In the genomic region with DNA sequence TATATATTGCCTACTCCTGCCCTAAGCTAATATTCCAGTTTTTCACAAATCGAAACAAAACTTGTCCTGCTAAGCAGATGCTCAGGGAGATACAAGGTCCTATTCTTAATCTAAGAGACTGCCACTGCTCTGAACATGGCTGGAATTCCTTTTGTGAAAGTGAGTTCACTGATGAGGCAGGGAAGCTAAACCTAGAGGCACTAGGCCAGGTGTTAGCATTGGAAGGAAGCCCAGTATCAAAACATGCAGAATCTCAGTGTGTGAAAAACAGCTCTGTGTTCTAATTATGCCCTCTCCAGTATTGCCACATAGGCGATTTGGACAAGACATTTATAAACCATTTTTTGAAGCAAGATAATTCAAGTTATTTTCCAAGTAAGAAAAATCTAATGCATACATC, we compare ENCODE assay signal across 23 cellular contexts. TPM values are rescaled to one million over a fixed set of nuclear protein-coding genes. Genes with fewer than 3 reads are reported as not detected.
DNase-seq lines count a peak whose midpoint lies in the region; ATAC-seq, FAIRE-seq and TF ChIP-seq lines count a peak whose summit lies in the region.
"Had no signal": no experiment of that assay in that cellular context is flagged by ENCODE, and none has a peak within 500 bp of the region (broad histone marks: within the 10 kb centered on the region; RNA-seq: fewer than 3 reads in every experiment).

No MANE protein-coding gene starts in this region.

- peaks cover 12% of the 10 kb centered on the region for H3K4me1 ChIP-seq in KMS-11 (ENCODE audit: low read depth, poor library complexity, severe bottlenecking)
- peaks cover 22% of the 10 kb centered on the region for H3K4me1 ChIP-seq in endothelial cell of umbilical vein (ENCODE audit: control insufficient read depth, extremely low read depth, insufficient read depth, low read length)
- H3K4me1 ChIP-seq in parathyroid adenoma = no peaks in the 10 kb centered on the region
- peaks cover 8 to 14% (median 10%) of the 10 kb centered on the region in 4 donors for H3K4me1 ChIP-seq in upper lobe of left lung

- H2AFZ ChIP-seq in KMS-11 (ENCODE audit: low read depth) (no peak overlapping the region), endothelial cell of umbilical vein (ENCODE audit: low read depth, low read length) (no peak overlapping the region), parathyroid adenoma (peak overlapping the region; percentile 28)

- ATAC-seq in upper lobe of left lung (ENCODE audit: low FRiP score in 2 of 2) = no peak
- ATAC-seq: activated CD8-positive, alpha-beta T cell treated with anti-CD3 and anti-CD28 coated beads for 36 hours; GM12878; HCT116; left cardiac atrium; natural killer cell treated with Interleukin-12 subunit alpha and Interleukin-12 subunit beta and Interleukin-15 and Interleukin-18, amount 100 ng/mL, for 72 hours had no signal

- intact Hi-C loops in endothelial cell of umbilical vein (cut with micrococcal nuclease) = no loop called here

- H3K27ac ChIP-seq in KMS-11 = no peak overlapping the region
- no peak overlapping the region for H3K27ac ChIP-seq in endothelial cell of umbilical vein (ENCODE audit: insufficient read depth, low read depth, low read length)
- no peak overlapping the region for H3K27ac ChIP-seq in parathyroid adenoma
- H3K27ac ChIP-seq in upper lobe of left lung = no peak overlapping the region
- H3K27ac ChIP-seq: coronary artery had no signal

- H3K4me2 ChIP-seq in KMS-11 (0 out of 2 replicates have a peak overlapping the region, but pooled peaks have one; percentile 12), endothelial cell of umbilical vein (ENCODE audit: insufficient read depth, low read length) (no peak overlapping the region), parathyroid adenoma (ENCODE audit: low read length) (peak overlapping the region; percentile 9)

- CTCF ChIA-PET in endothelial cell of umbilical vein (lab: Charles Lee) = interaction anchor here (0.9 to 1.4 kb wide), 3 partner anchors 11 to 93 kb away, joined by 3 to 4 read pairs (median 3); no protein-coding TSS in a partner anchor

- POLR2A ChIA-PET in endothelial cell of umbilical vein (lab: Charles Lee) = no interaction called here

- H3K36me3 ChIP-seq in KMS-11 (ENCODE audit: insufficient read depth) (no peaks in the 10 kb centered on the region), endothelial cell of umbilical vein (ENCODE audit: control insufficient read depth in 2 of 2, extremely low read depth in 1 of 2, insufficient read depth in 2 of 2, low read length in 2 of 2) (no peaks in the 10 kb centered on the region), parathyroid adenoma (ENCODE audit: control insufficient read depth, insufficient read depth, low read length) (no peaks in the 10 kb centered on the region), upper lobe of left lung (no peaks in the 10 kb centered on the region)

- DNase-seq in NCI-H2171 treated with DMSO at 0.1 percent for 48 hours (lab: John Stamatoyannopoulos, UW) (peak; percentile 16), endothelial cell of umbilical vein (ENCODE audit: low read depth, low spot score) (peak; percentile 31), upper lobe of left lung (no peak), NAMALWA (ENCODE audit: low spot score) (no peak)
- no peak for DNase-seq in activated CD4-positive, CD25-positive, alpha-beta regulatory T cell (lab: John Stamatoyannopoulos, UW)
- DNase-seq: activated CD4-positive, CD25-positive, alpha-beta regulatory T cell treated with anti-CD3 and anti-CD28 coated beads, Interleukin-2, amount 50 U/mL, for 72 hours; activated CD8-positive, alpha-beta T cell treated with anti-CD3 and anti-CD28 coated beads for 36 hours; activated effector memory CD4-positive, alpha-beta T cell treated with anti-CD3 and anti-CD28 coated beads, Interleukin-2, amount 50 U/mL, for 16 hours; activated T-cell treated with anti-CD3 and anti-CD28 coated beads for 4 hours; CD4-positive, CD25-positive, alpha-beta regulatory T cell; KG1; left cardiac atrium; NCI-H1048; NCI-H69; posterior cingulate gyrus; T1000 had no signal

- WGBS in upper lobe of left lung, 2 donors = 71 to 75% methylated on average over 2 of the region's 2 CpGs

- H3K4me3 ChIP-seq in KMS-11 (IDR thresholded peaks at IDR 0.05; ENCODE audit: insufficient read depth, low read depth, low read length) (no peak overlapping the region), endothelial cell of umbilical vein (replicated peaks in 1 of 3; ENCODE audit: insufficient read depth in 1 of 3, low read depth in 1 of 3, low read length in 3 of 3) (no peak overlapping the region), parathyroid adenoma (ENCODE audit: low read depth, low read length) (no peak overlapping the region), upper lobe of left lung (no peak overlapping the region)
- H3K4me3 ChIP-seq: coronary artery, GM12878 had no signal

- no peaks in the 10 kb centered on the region for H3K27me3 ChIP-seq in KMS-11 (ENCODE audit: insufficient read depth, low read depth)
- H3K27me3 ChIP-seq in endothelial cell of umbilical vein (ENCODE audit: control insufficient read depth in 2 of 2, insufficient read depth in 2 of 2, low read length in 2 of 2) = no peaks in the 10 kb centered on the region
- H3K27me3 ChIP-seq in parathyroid adenoma (ENCODE audit: control insufficient read depth, insufficient read depth, low read length) = no peaks in the 10 kb centered on the region
- no peaks in the 10 kb centered on the region for H3K27me3 ChIP-seq in upper lobe of left lung

- BruUV-seq in endothelial cell of umbilical vein (replicated peaks; lab: Mats Ljungman, UMichigan) = no TSS peak

- H3K9me3 ChIP-seq in endothelial cell of umbilical vein (replicated peaks; ENCODE audit: control insufficient read depth, insufficient read depth, low read length) (no peaks in the 10 kb centered on the region), parathyroid adenoma (ENCODE audit: control insufficient read depth, low read length) (no peaks in the 10 kb centered on the region), upper lobe of left lung (no peaks in the 10 kb centered on the region)

- TF ChIP-seq EP300 in upper lobe of left lung (IDR thresholded peaks at IDR 0.05) = no peak

- H3K79me2 ChIP-seq in KMS-11 (ENCODE audit: insufficient read depth, low read depth) (no peaks in the 10 kb centered on the region), endothelial cell of umbilical vein (ENCODE audit: control insufficient read depth, insufficient read depth, low read length) (no peaks in the 10 kb centered on the region), parathyroid adenoma (no peaks in the 10 kb centered on the region)

- no peaks in the 10 kb centered on the region for H3K9me1 ChIP-seq in endothelial cell of umbilical vein (replicated peaks; ENCODE audit: control insufficient read depth, extremely low read depth, insufficient read depth, low read length)

- TF ChIP-seq CTCF in KMS-11 (conservative IDR thresholded peaks at IDR 0.05; ENCODE audit: low read depth, low read length) = no peak
- TF ChIP-seq CTCF in endothelial cell of umbilical vein (IDR thresholded peaks at IDR 0.05; ENCODE audit: extremely low read depth in 1 of 2, insufficient read depth in 1 of 2, low read depth in 1 of 2, low read length in 2 of 2) = no peak
- TF ChIP-seq CTCF in parathyroid adenoma (IDR thresholded peaks at IDR 0.05) = no peak
- no peak for TF ChIP-seq CTCF in upper lobe of left lung (IDR thresholded peaks at IDR 0.05)

- TF ChIP-seq POLR2A in endothelial cell of umbilical vein (IDR thresholded peaks at IDR 0.05; ENCODE audit: low read depth, low read length) (no peak), upper lobe of left lung (IDR thresholded peaks at IDR 0.05) (no peak)

- H4K20me1 ChIP-seq in KMS-11 (ENCODE audit: insufficient read depth) = no peaks in the 10 kb centered on the region
- H4K20me1 ChIP-seq in endothelial cell of umbilical vein (replicated peaks; ENCODE audit: control insufficient read depth, extremely low read depth, insufficient read depth, low read length) = no peaks in the 10 kb centered on the region

- dilution Hi-C loops in endothelial cell of umbilical vein (cut with MboI; ENCODE audit: extremely low pct_ligation_motif_present, low sequenced_read_pairs) = no loop called here

- no peak for FAIRE-seq in endothelial cell of umbilical vein (lab: Jason Lieb, UNC)
- FAIRE-seq: GM12878, urothelium cell line had no signal

- no peak overlapping the region for H3K9ac ChIP-seq in KMS-11
- H3K9ac ChIP-seq in endothelial cell of umbilical vein (replicated peaks; ENCODE audit: extremely low read depth, insufficient read depth, low read length) = no peak overlapping the region
- no peak overlapping the region for H3K9ac ChIP-seq in parathyroid adenoma

TF ChIP-seq in endothelial cell of umbilical vein, 7 proteins besides CTCF, POLR2A, EP300 and RAD21:
- TF ChIP-seq EZH2 (IDR thresholded peaks at IDR 0.05; ENCODE audit: borderline replicate concordance, low read depth, low read length, severe bottlenecking) = no peak
- TF ChIP-seq POLR2AphosphoS5 (IDR thresholded peaks at IDR 0.05; ENCODE audit: insufficient read depth, low read depth, low read length) = no peak
- TF ChIP-seq, protein P1, sequence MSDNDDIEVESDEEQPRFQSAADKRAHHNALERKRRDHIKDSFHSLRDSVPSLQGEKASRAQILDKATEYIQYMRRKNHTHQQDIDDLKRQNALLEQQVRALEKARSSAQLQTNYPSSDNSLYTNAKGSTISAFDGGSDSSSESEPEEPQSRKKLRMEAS (IDR thresholded peaks at IDR 0.05; ENCODE audit: insufficient read depth, insufficient read length) = no peak
- no peak for TF ChIP-seq GATA2 (IDR thresholded peaks at IDR 0.05; ENCODE audit: insufficient read depth, insufficient read length, low read depth, low read length)
- no peak for TF ChIP-seq JUN (IDR thresholded peaks at IDR 0.05; ENCODE audit: borderline replicate concordance, insufficient read depth, insufficient read length, low read depth)
- TF ChIP-seq MYC (IDR thresholded peaks at IDR 0.05; ENCODE audit: low read depth, low read length) = no peak
- TF ChIP-seq FOS (IDR thresholded peaks at IDR 0.05; ENCODE audit: borderline replicate concordance, insufficient read depth, low read length) = no peak

RNA-seq across cellular contexts. Expression of a gene that starts 47.6 kb away (rescaled TPM):
- total RNA-seq in endothelial cell of umbilical vein = 5.0 and 6.4 TPM in 2 replicates
- 2.9 and 3.4 TPM in 2 replicates for polyA plus RNA-seq in endothelial cell of umbilical vein
- 1.9 and 2.4 TPM in 2 replicates for polyA plus RNA-seq in endothelial cell of umbilical vein (2011; cell fraction: cytosol; rRNA removed)
- polyA plus RNA-seq in endothelial cell of umbilical vein (2011; cell fraction: nucleus; rRNA removed) = 1.9 and 2.0 TPM in 2 replicates
- 1.1 and 1.5 TPM in 2 replicates for polyA plus RNA-seq in endothelial cell of umbilical vein (2012)
- 4.6 and 5.2 TPM in 2 replicates for polyA minus RNA-seq in endothelial cell of umbilical vein
- polyA minus RNA-seq in endothelial cell of umbilical vein (2011; cell fraction: cytosol; rRNA and poly(A)+ RNA removed) = 3.2 TPM
- 2.3 and 3.4 TPM in 2 replicates for polyA minus RNA-seq in endothelial cell of umbilical vein (2011; cell fraction: nucleus; rRNA and poly(A)+ RNA removed)
- total RNA-seq in upper lobe of left lung = 10 to 100 TPM in 1 of 6 donors, 1 to 10 TPM in 4, not detected in 1; 3.8 to 11.7 (median 5.3) TPM

Comparison
In these comparisons a context has a peak if more than half of its experiments do, and no peak if none do; other contexts are left out.
1. DNase-seq: peak in NCI-H2171 treated with DMSO at 0.1 percent for 48 hours (single experiment) and endothelial cell of umbilical vein (single experiment); none in upper lobe of left lung (0 of 2), NAMALWA (single experiment) and activated CD4-positive, CD25-positive, alpha-beta regulatory T cell (0 of 4).